Comparison of ENCODE assay signal across 8 cellular contexts in the genomic region with DNA sequence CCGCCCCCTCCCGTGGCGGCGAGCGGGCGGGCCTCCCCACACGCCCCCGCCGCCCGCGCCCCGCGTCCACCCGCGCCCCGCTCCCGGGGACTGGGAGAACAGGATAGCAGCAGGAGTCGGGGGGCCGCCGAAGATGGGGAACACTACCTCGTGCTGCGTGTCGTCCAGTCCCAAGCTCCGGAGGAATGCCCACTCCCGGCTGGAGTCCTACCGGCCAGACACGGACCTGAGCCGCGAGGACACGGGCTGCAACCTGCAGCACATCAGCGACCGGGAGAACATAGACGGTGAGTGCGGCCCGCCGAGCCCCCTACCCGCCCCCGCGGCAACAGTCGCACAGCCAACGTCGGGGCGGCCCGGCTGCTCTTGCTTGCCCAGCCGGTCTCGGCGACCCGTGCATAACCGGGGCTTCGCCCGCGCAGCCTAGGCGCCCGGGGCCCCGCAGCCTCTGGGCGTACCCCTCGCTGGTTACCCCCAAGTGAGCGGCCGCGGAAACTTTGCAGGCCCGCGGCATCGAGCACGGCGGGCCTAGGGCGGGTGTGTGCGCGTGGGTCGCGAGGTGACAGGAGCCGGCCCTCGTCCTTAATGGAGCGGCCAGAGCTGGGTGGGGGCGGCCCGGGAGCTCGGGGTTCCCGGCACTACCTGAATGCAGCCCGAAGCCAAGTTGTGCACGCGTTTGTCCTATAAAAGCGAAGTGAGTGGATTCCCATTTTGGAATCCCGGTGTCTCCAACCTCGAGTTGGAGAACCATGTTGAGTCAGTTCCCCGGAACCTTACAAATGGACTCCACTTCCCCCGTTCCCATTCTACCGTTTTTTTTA. TPM values are rescaled to one million over a fixed set of nuclear protein-coding genes. Genes with fewer than 3 reads are reported as not detected.
A peak's percentile ranks its signal among the peaks of the same experiment; 100 is the strongest.
DNase-seq lines count a peak whose midpoint lies in the region; ATAC-seq and TF ChIP-seq lines count a peak whose summit lies in the region.

No MANE protein-coding gene starts in this region.

- peaks cover 9% of the 10 kb centered on the region for H3K27me3 Mint-ChIP-seq in endothelial cell (ENCODE audit: unreplicated experiment)

- H3K27ac Mint-ChIP-seq in endothelial cell (ENCODE audit: unreplicated experiment): peak overlapping the region; percentile 43

- peak overlapping the region; percentile 93 for H3K4me3 Mint-ChIP-seq in endothelial cell (ENCODE audit: unreplicated experiment)

- H3K9ac ChIP-seq in BLaER1 (peak overlapping the region; percentile 89), muscle layer of colon (ENCODE audit: low read length) (peak overlapping the region; percentile 32)

- H3K9me3 ChIP-seq in BLaER1 (no peaks in the 10 kb centered on the region), muscle layer of colon (ENCODE audit: low read length) (no peaks in the 10 kb centered on the region), transverse colon (no peaks in the 10 kb centered on the region)

- peaks cover 90% of the 10 kb centered on the region for H4K20me1 ChIP-seq in BLaER1

- ATAC-seq in GM21360 (IDR thresholded peaks at IDR 0.05; ENCODE audit: unreplicated experiment): peak; percentile 8

- peak overlapping the region; percentile 98 for H3K4me3 ChIP-seq in BLaER1
- H3K4me3 ChIP-seq in Jurkat, Clone E6-1 (ENCODE audit: low read length): peak overlapping the region; percentile 80
- peak overlapping the region; percentile 59 to 83 for H3K4me3 ChIP-seq in muscle layer of colon (ENCODE audit: low read depth in 1 of 2, low read length in 2 of 2)
- H3K4me3 ChIP-seq in transverse colon: peak overlapping the region; percentile 70 to 99 (median 89)

- peak overlapping the region; percentile 97 for H3K4me2 ChIP-seq in BLaER1

- H3K9me3 Mint-ChIP-seq in endothelial cell (ENCODE audit: unreplicated experiment): no peaks in the 10 kb centered on the region

- 0 to 1% methylated on average over 2 to 61 of the region's 86 CpGs for WGBS in transverse colon (ENCODE audit: low coverage in 1 of 2), 2 donors

- TF ChIP-seq EP300 in transverse colon (IDR thresholded peaks at IDR 0.05; ENCODE audit: low read depth): no peak

- no peak for TF ChIP-seq CTCF in endothelial cell (IDR thresholded peaks at IDR 0.05; ENCODE audit: unreplicated experiment)
- peak in 1 of 5 experiments; percentile 3 for TF ChIP-seq CTCF in transverse colon (IDR thresholded peaks at IDR 0.05)

- intact Hi-C loops in transverse colon (cut with DNase I; ENCODE audit: low total_unique reads): no loop called here

- in situ Hi-C loops in transverse colon (cut with MboI; ENCODE audit: low pct_ligation_motif_present in 1 of 4, low pct_unique_long_range_greater_than_20kb in 1 of 4, low sequenced_read_pairs in 3 of 4): no loop called here

- TF ChIP-seq POLR2A in transverse colon (IDR thresholded peaks at IDR 0.05): no peak

- H3K27me3 ChIP-seq in BLaER1 (peaks cover 9% of the 10 kb centered on the region), muscle layer of colon (ENCODE audit: control insufficient read depth in 1 of 2, insufficient read depth in 2 of 2, low read length in 2 of 2) (no peaks in the 10 kb centered on the region), transverse colon (no peaks in the 10 kb centered on the region)

- peak overlapping the region; percentile 89 for H3K27ac ChIP-seq in BLaER1
- H3K27ac ChIP-seq in muscle layer of colon (ENCODE audit: low read depth, low read length): peak overlapping the region; percentile 72
- H3K27ac ChIP-seq in transverse colon: peak overlapping the region; percentile 69 to 91 (median 84)

- H3K4me1 Mint-ChIP-seq in endothelial cell (ENCODE audit: unreplicated experiment): peaks cover 58% of the 10 kb centered on the region

- no peak for DNase-seq in Jurkat, Clone E6-1 (ENCODE audit: low read depth, low spot score)
- DNase-seq in activated CD8-positive, alpha-beta memory T cell treated with anti-CD3 and anti-CD28 coated beads for 48 hours (ENCODE audit: low read depth in 2 of 3, low spot score in 2 of 3): peak in 2 of 3 experiments; percentile 22 to 43
- DNase-seq in endothelial cell (ENCODE audit: low spot score): peak; percentile 45
- peak; percentile 37 for DNase-seq in transverse colon
- no peak for DNase-seq in AG08395 (ENCODE audit: low spot score)

- H3K36me3 ChIP-seq in BLaER1 (peaks cover 27% of the 10 kb centered on the region), muscle layer of colon (ENCODE audit: insufficient read depth, low read length) (no peaks in the 10 kb centered on the region), transverse colon (no peaks in the 10 kb centered on the region)

- H3K4me1 ChIP-seq in BLaER1: peaks cover 66% of the 10 kb centered on the region
- peaks cover 60% of the 10 kb centered on the region for H3K4me1 ChIP-seq in muscle layer of colon (ENCODE audit: insufficient read depth, low read length)
- peaks cover 32 to 65% (median 45%) of the 10 kb centered on the region in 4 donors for H3K4me1 ChIP-seq in transverse colon

- peaks cover 17% of the 10 kb centered on the region for H3K36me3 Mint-ChIP-seq in endothelial cell (ENCODE audit: low read depth, unreplicated experiment)

RNA-seq across cellular contexts. Expression of a gene that starts 0.8 kb away (rescaled TPM):
- polyA plus RNA-seq in Jurkat, Clone E6-1 (2012; ENCODE audit: insufficient read depth, insufficient read length): 43.3 TPM
- total RNA-seq in endothelial cell (ENCODE audit: unreplicated experiment) (169 TPM), transverse colon (10 to 100 TPM; 19.5 to 53.9 (median 41.4) TPM)

Comparison
In these comparisons a context has a peak if more than half of its experiments do, and no peak if none do; other contexts are left out.
1. DNase-seq: peak in activated CD8-positive, alpha-beta memory T cell treated with anti-CD3 and anti-CD28 coated beads for 48 hours (2 of 3), endothelial cell (single experiment) and transverse colon (single experiment); none in Jurkat, Clone E6-1 (single experiment) and AG08395 (single experiment).
2. Peak in every context shown above with its lines, with median percentiles within 50 percentile points of each other: H3K27ac ChIP-seq and H3K4me3 ChIP-seq.